Comparison of ENCODE assay signal across 17 cellular contexts in the genomic region with DNA sequence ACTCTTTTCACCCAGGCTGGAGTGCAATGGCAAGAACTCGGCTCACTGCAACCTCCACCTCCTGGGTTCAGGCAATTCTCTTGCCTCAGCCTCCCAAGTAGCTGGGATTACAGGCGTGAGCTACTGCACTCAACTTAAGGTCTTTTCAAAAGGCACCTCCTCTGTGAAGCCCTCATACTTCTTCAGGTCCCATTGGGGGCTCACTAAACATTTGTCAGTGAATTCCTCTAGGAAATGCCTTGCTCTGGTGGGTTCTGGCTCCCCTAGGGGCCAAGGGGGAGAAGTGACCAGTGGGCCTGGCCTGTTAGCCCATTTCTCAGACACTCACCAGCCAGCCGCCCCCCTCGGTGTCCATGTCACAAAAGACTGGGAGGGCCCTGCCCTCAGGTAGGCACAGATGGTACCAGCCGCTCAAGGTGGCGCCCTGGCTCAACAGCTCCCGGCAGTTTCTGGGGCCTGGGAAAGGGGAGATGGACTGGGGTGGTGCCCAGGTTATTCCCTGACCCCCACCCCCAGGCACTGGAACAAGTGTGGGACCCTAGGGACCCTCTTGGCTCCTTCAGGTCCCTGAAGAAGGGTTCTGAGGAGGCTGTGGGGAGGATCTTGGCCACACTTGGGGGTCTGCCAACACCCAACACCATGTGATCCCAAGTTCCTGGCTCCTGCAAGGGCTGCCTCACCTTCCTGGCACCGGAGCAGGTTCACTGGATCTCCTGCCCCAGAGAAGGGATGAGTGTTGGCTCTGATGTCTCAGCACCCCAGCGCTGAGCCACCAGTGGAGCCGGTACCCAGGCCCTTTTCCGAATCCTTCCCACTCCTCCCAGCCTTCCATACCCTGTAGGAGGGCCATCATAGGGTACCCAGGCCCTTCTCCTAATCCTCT. TPM values are rescaled to one million over a fixed set of nuclear protein-coding genes. Genes with fewer than 3 reads are reported as not detected.
DNase-seq lines count a peak whose midpoint lies in the region; ATAC-seq and TF ChIP-seq lines count a peak whose summit lies in the region.
"Had no signal": no experiment of that assay in that cellular context is flagged by ENCODE, and none has a peak within 500 bp of the region (broad histone marks: within the 10 kb centered on the region; RNA-seq: fewer than 3 reads in every experiment).

No MANE protein-coding gene starts in this region.

- peaks cover 7% of the 10 kb centered on the region for H3K4me1 Mint-ChIP-seq in stimulated activated effector memory CD8-positive, alpha-beta T cell treated with anti-CD3 and anti-CD28 coated beads, Interleukin-12 subunit alpha, Interleukin-12 subunit beta, amount 100 ng/mL, for 72 hours

- H3K9me3 ChIP-seq in Panc1 (ENCODE audit: control insufficient read depth, insufficient read depth, low read depth, low read length) (no peaks in the 10 kb centered on the region), tibial artery (no peaks in the 10 kb centered on the region)
- H3K9me3 ChIP-seq: breast epithelium had no signal

- no peak overlapping the region for H3K4me3 Mint-ChIP-seq in stimulated activated effector memory CD8-positive, alpha-beta T cell treated with anti-CD3 and anti-CD28 coated beads, Interleukin-12 subunit alpha, Interleukin-12 subunit beta, amount 100 ng/mL, for 72 hours
- H3K4me3 Mint-ChIP-seq: T-helper 17 cell had no signal

- in situ Hi-C loops in Panc1 (cut with HindIII; ENCODE audit: low pct_unique_long_range_greater_than_20kb, low sequenced_read_pairs): no loop called here

- H3K9me3 Mint-ChIP-seq in stimulated activated effector memory CD8-positive, alpha-beta T cell treated with anti-CD3 and anti-CD28 coated beads, Interleukin-12 subunit alpha, Interleukin-12 subunit beta, amount 100 ng/mL, for 72 hours: no peaks in the 10 kb centered on the region
- H3K9me3 Mint-ChIP-seq: naive B cell had no signal

- H3K4me3 ChIP-seq in Panc1 (ENCODE audit: low read depth in 2 of 2, low read length in 2 of 2) (no peak overlapping the region), foreskin fibroblast (ENCODE audit: low read depth in 1 of 2, low read length in 2 of 2) (no peak overlapping the region), tibial artery (no peak overlapping the region)
- H3K4me3 ChIP-seq: breast epithelium had no signal

- H3K36me3 Mint-ChIP-seq in stimulated activated effector memory CD8-positive, alpha-beta T cell treated with anti-CD3 and anti-CD28 coated beads, Interleukin-12 subunit alpha, Interleukin-12 subunit beta, amount 100 ng/mL, for 72 hours: no peaks in the 10 kb centered on the region
- H3K36me3 Mint-ChIP-seq: naive B cell had no signal

- peak; percentile 27 for DNase-seq in DMS53 (lab: John Stamatoyannopoulos, UW)
- DNase-seq in DMS53 treated with DMSO at 0.1 percent for 48 hours (lab: John Stamatoyannopoulos, UW; ENCODE audit: unreplicated experiment): no peak
- no peak for DNase-seq in Panc1 (ENCODE audit: low read depth, low spot score)
- DNase-seq in foreskin fibroblast: no peak
- no peak for DNase-seq in stimulated activated effector memory CD8-positive, alpha-beta T cell treated with anti-CD3 and anti-CD28 coated beads, Interleukin-12 subunit alpha, Interleukin-12 subunit beta, amount 100 ng/mL, for 72 hours (ENCODE audit: low spot score in 2 of 2)
- no peak for DNase-seq in tibial artery
- DNase-seq in mesenteric fat pad (ENCODE audit: low spot score): no peak
- DNase-seq: activated T-cell treated with anti-CD3 and anti-CD28 coated beads for 4 hours; naive B cell; NCI-H526; stimulated activated CD4-positive, alpha-beta T cell treated with anti-CD3 and anti-CD28 coated beads, Interleukin-2, amount 100 ng/mL, for 24 hours; T-helper 17 cell had no signal

- POLR2A ChIA-PET in Panc1 (lab: Charles Lee): interaction anchor here (0.6 kb wide), 1 partner anchor 60 kb away, joined by 6 read pairs; no protein-coding TSS in a partner anchor

- H3K27ac ChIP-seq in Panc1 (ENCODE audit: low read length): no peak overlapping the region
- H3K27ac ChIP-seq in tibial artery: no peak overlapping the region

- H3K4me1 ChIP-seq in Panc1 (ENCODE audit: control insufficient read depth, insufficient read depth, low read length) (no peaks in the 10 kb centered on the region), tibial artery (peaks cover 0 to 24% (median 1%) of the 10 kb centered on the region in 4 donors)

- intact Hi-C loops in Panc1 (cut with micrococcal nuclease; ENCODE audit: unreplicated experiment) (no loop called here), tibial artery (cut with DNase I; ENCODE audit: low total_unique reads) (no loop called here)

- no TSS peak for BruUV-seq in Panc1 (replicated peaks; lab: Mats Ljungman, UMichigan)

- CTCF ChIA-PET in Panc1 (lab: Charles Lee): interaction anchor here (0.6 kb wide), 1 partner anchor 223 kb away, joined by 3 read pairs; no protein-coding TSS in a partner anchor

- TF ChIP-seq CTCF in Panc1 (IDR thresholded peaks at IDR 0.05): no peak
- TF ChIP-seq CTCF in foreskin fibroblast (IDR thresholded peaks at IDR 0.05; ENCODE audit: low read depth, low read length): peak; percentile 19
- TF ChIP-seq CTCF in tibial artery (IDR thresholded peaks at IDR 0.05): no peak

- H3K27ac Mint-ChIP-seq in stimulated activated effector memory CD8-positive, alpha-beta T cell treated with anti-CD3 and anti-CD28 coated beads, Interleukin-12 subunit alpha, Interleukin-12 subunit beta, amount 100 ng/mL, for 72 hours: no peak overlapping the region
- H3K27ac Mint-ChIP-seq: T-helper 17 cell had no signal

- no peaks in the 10 kb centered on the region for H3K36me3 ChIP-seq in Panc1 (ENCODE audit: control insufficient read depth, insufficient read depth, low read length)
- H3K36me3 ChIP-seq in tibial artery: no peaks in the 10 kb centered on the region
- H3K36me3 ChIP-seq: breast epithelium had no signal

- H3K27me3 ChIP-seq in Panc1 (ENCODE audit: control insufficient read depth, insufficient read depth, low read length) (no peaks in the 10 kb centered on the region), tibial artery (no peaks in the 10 kb centered on the region)
- H3K27me3 ChIP-seq: breast epithelium had no signal

- ATAC-seq in Panc1: 0 out of 2 replicates have a peak, but pooled peaks have one; percentile 47
- ATAC-seq in stimulated activated effector memory CD8-positive, alpha-beta T cell treated with anti-CD3 and anti-CD28 coated beads, Interleukin-12 subunit alpha, Interleukin-12 subunit beta, amount 100 ng/mL, for 72 hours: peak; percentile 27
- no peak for ATAC-seq in HG02840 (IDR thresholded peaks at IDR 0.05; ENCODE audit: low FRiP score, unreplicated experiment)
- ATAC-seq: T-helper 17 cell had no signal

RNA-seq across cellular contexts. Expression of a gene that starts 1.6 kb away (rescaled TPM):
- not detected for total RNA-seq in Panc1 (2021; ENCODE audit: unreplicated experiment)
- 0.23 TPM for polyA plus RNA-seq in Panc1 (2012; ENCODE audit: insufficient read length)
- total RNA-seq in mesenteric fat pad: 51.9 TPM
- total RNA-seq: A172, glomerular endothelial cell, LHCN-M2, T-helper 17 cell had no signal

RNA-seq across cellular contexts. Expression of a gene that starts 6.3 kb away (rescaled TPM):
- 56.9 TPM for total RNA-seq in Panc1 (2021; ENCODE audit: unreplicated experiment)
- 57.8 TPM for polyA plus RNA-seq in Panc1 (2012; ENCODE audit: insufficient read length)
- total RNA-seq in mesenteric fat pad: 95.0 TPM

RNA-seq across cellular contexts. Expression of a gene that starts 10.1 kb away (rescaled TPM):
- total RNA-seq in Panc1 (2021; ENCODE audit: unreplicated experiment) (0.13 TPM), mesenteric fat pad (not detected)
- not detected for polyA plus RNA-seq in Panc1 (2012; ENCODE audit: insufficient read length)
- total RNA-seq: A172, glomerular endothelial cell, LHCN-M2, T-helper 17 cell had no signal

RNA-seq across cellular contexts. Expression of a gene that starts 19.4 kb away (rescaled TPM):
- total RNA-seq in Panc1 (2021; ENCODE audit: unreplicated experiment) (0.95 TPM), mesenteric fat pad (0.51 TPM)
- 1.1 TPM for polyA plus RNA-seq in Panc1 (2012; ENCODE audit: insufficient read length)

RNA-seq across cellular contexts. Expression of a gene that starts 31.2 kb away (rescaled TPM):
- total RNA-seq in Panc1 (2021; ENCODE audit: unreplicated experiment) (2.4 TPM), mesenteric fat pad (1.9 TPM)
- polyA plus RNA-seq in Panc1 (2012; ENCODE audit: insufficient read length): 3.8 TPM

Comparison
In these comparisons a context has a peak if more than half of its experiments do, and no peak if none do; other contexts are left out.
1. RNA of a gene that starts 1.6 kb away (total RNA-seq): 51.9 TPM in mesenteric fat pad (single experiment); not detected in Panc1 (single experiment); every median in the first group is over 10 times any median in the second.